In genomic region chr13:98575876-98576214, GRCh38 we compare ENCODE assay signal across 8 cellular contexts. TPM values are rescaled to one million over a fixed set of nuclear protein-coding genes. Genes with fewer than 3 reads are reported as not detected.
A peak's percentile ranks its signal among the peaks of the same experiment; 100 is the strongest.
DNase-seq lines count a peak whose midpoint lies in the region; ATAC-seq, FAIRE-seq and TF ChIP-seq lines count a peak whose summit lies in the region.

No MANE protein-coding gene starts in this region.

- peak overlapping the region; percentile 30 to 91 for H3K9ac ChIP-seq in kidney (ENCODE audit: low read length in 2 of 2)

- peak overlapping the region; percentile 95 for H3K4me3 Mint-ChIP-seq in activated CD4-positive, alpha-beta T cell treated with anti-CD3 and anti-CD28 coated beads for 36 hours
- H3K4me3 Mint-ChIP-seq in activated naive CD8-positive, alpha-beta T cell treated with anti-CD3 and anti-CD28 coated beads for 36 hours: peak overlapping the region; percentile 98

- POLR2A ChIA-PET in activated CD4-positive, alpha-beta T cell treated with anti-CD3 and anti-CD28 coated beads for 36 hours (lab: Charles Lee): interaction anchor here (0.8 kb wide), 1 partner anchor 36 kb away, joined by 4 read pairs; no protein-coding TSS in a partner anchor

- intact Hi-C loops in activated CD4-positive, alpha-beta T cell treated with anti-CD3 and anti-CD28 coated beads for 36 hours (cut with DNase I, micrococcal nuclease): loop anchor here (2.0 to 10.0 kb wide), 11 partner anchors 27 to 1351 kb away; partner anchors contain the start of genes MBNL2 (in 1 of the 2), RAP2A (in 1 of the 2) and UBAC2 (in 1 of the 2)
- intact Hi-C loops in kidney (cut with DNase I): no loop called here

- peak overlapping the region; percentile 73 for H3K27ac Mint-ChIP-seq in activated CD4-positive, alpha-beta T cell treated with anti-CD3 and anti-CD28 coated beads for 36 hours
- H3K27ac Mint-ChIP-seq in activated naive CD8-positive, alpha-beta T cell treated with anti-CD3 and anti-CD28 coated beads for 36 hours: peak overlapping the region; percentile 92

- H3K9me3 ChIP-seq in kidney (ENCODE audit: control insufficient read depth in 1 of 2, low read length in 2 of 2): no peaks in the 10 kb centered on the region

- peaks cover 45% of the 10 kb centered on the region for H3K4me1 Mint-ChIP-seq in activated CD4-positive, alpha-beta T cell treated with anti-CD3 and anti-CD28 coated beads for 36 hours
- H3K4me1 Mint-ChIP-seq in activated naive CD8-positive, alpha-beta T cell treated with anti-CD3 and anti-CD28 coated beads for 36 hours: peaks cover 44% of the 10 kb centered on the region

- no peak for ATAC-seq in activated CD4-positive, alpha-beta T cell treated with anti-CD3 and anti-CD28 coated beads for 36 hours

- peak overlapping the region; percentile 93 for H3K27ac ChIP-seq in kidney (ENCODE audit: low read depth in 2 of 2, low read length in 2 of 2)
- H3K27ac ChIP-seq in temporal lobe (ENCODE audit: low read depth, low read length): peak overlapping the region; percentile 69

- H3K4me3 ChIP-seq in kidney (ENCODE audit: low read length in 2 of 2): peak overlapping the region; percentile 80 to 92

- H3K9me3 Mint-ChIP-seq in activated CD4-positive, alpha-beta T cell treated with anti-CD3 and anti-CD28 coated beads for 36 hours (ENCODE audit: low read depth): no peaks in the 10 kb centered on the region
- no peaks in the 10 kb centered on the region for H3K9me3 Mint-ChIP-seq in activated naive CD8-positive, alpha-beta T cell treated with anti-CD3 and anti-CD28 coated beads for 36 hours

- H3K27me3 Mint-ChIP-seq in activated CD4-positive, alpha-beta T cell treated with anti-CD3 and anti-CD28 coated beads for 36 hours: no peaks in the 10 kb centered on the region
- no peaks in the 10 kb centered on the region for H3K27me3 Mint-ChIP-seq in activated naive CD8-positive, alpha-beta T cell treated with anti-CD3 and anti-CD28 coated beads for 36 hours

- CTCF ChIA-PET in activated CD4-positive, alpha-beta T cell treated with anti-CD3 and anti-CD28 coated beads for 36 hours (lab: Charles Lee): interaction anchor here (0.7 kb wide), 1 partner anchor 719 kb away, joined by 3 read pairs; no protein-coding TSS in a partner anchor

- DNase-seq in activated CD4-positive, alpha-beta T cell treated with anti-CD3 and anti-CD28 coated beads for 36 hours: no peak
- no peak for DNase-seq in activated CD4-positive, alpha-beta T cell treated with anti-CD3 and anti-CD28 coated beads for 4 hours
- no peak for DNase-seq in activated naive CD8-positive, alpha-beta T cell treated with anti-CD3 and anti-CD28 coated beads for 36 hours
- DNase-seq in kidney: no peak
- no peak for DNase-seq in NCI-H1417 treated with DMSO at 0.1 percent for 48 hours (lab: John Stamatoyannopoulos, UW)
- DNase-seq in globus pallidus (ENCODE audit: low spot score): no peak
- DNase-seq in activated CD4-positive, alpha-beta T cell treated with anti-CD3 and anti-CD28 coated beads for 48 hours: no peak

- peaks cover 25 to 31% of the 10 kb centered on the region in 2 donors for H3K4me1 ChIP-seq in kidney (ENCODE audit: control insufficient read depth in 1 of 2, insufficient read depth in 1 of 2, low read depth in 1 of 2, low read length in 2 of 2)

- no peaks in the 10 kb centered on the region for H3K36me3 ChIP-seq in kidney (ENCODE audit: control insufficient read depth in 1 of 2, insufficient read depth in 2 of 2, low read length in 2 of 2)

- TF ChIP-seq CTCF in kidney (IDR thresholded peaks at IDR 0.05; ENCODE audit: borderline replicate concordance, extremely low read depth, insufficient read depth): no peak

- FAIRE-seq in kidney (lab: Jason Lieb, UNC): no peak

- H3K36me3 Mint-ChIP-seq in activated CD4-positive, alpha-beta T cell treated with anti-CD3 and anti-CD28 coated beads for 36 hours (ENCODE audit: low read depth): peaks cover 28% of the 10 kb centered on the region
- peaks cover 22% of the 10 kb centered on the region for H3K36me3 Mint-ChIP-seq in activated naive CD8-positive, alpha-beta T cell treated with anti-CD3 and anti-CD28 coated beads for 36 hours

RNA-seq across cellular contexts. Expression of gene STK24, which starts 1.1 kb away (rescaled TPM):
- 100 to 1,000 TPM; 146 to 173 TPM for total RNA-seq in activated CD4-positive, alpha-beta T cell treated with anti-CD3 and anti-CD28 coated beads for 36 hours
- 100 to 1,000 TPM; 129 TPM for total RNA-seq in activated naive CD8-positive, alpha-beta T cell treated with anti-CD3 and anti-CD28 coated beads for 36 hours
- total RNA-seq in kidney: 122 TPM
- polyA plus RNA-seq in kidney (ENCODE audit: insufficient read depth, low read depth, low replicate concordance): 56.7 TPM
- total RNA-seq in temporal lobe: 29.0 TPM
